Comparison of ENCODE assay signal across 9 cellular contexts in genomic region chr1:25743164-25744139, GRCh38. TPM values are rescaled to one million over a fixed set of nuclear protein-coding genes. Genes with fewer than 3 reads are reported as not detected.
DNase-seq lines count a peak whose midpoint lies in the region; ATAC-seq, FAIRE-seq and TF ChIP-seq lines count a peak whose summit lies in the region.
"Had no signal": no experiment of that assay in that cellular context is flagged by ENCODE, and none has a peak within 500 bp of the region (broad histone marks: within the 10 kb centered on the region; RNA-seq: fewer than 3 reads in every experiment).

No MANE protein-coding gene starts in this region.

- no peaks in the 10 kb centered on the region for H3K9me2 ChIP-seq in GM23338 (ENCODE audit: insufficient read depth)

- H3K36me3 ChIP-seq in RWPE2 (ENCODE audit: low read depth) (no peaks in the 10 kb centered on the region), GM23338 (ENCODE audit: insufficient read depth) (no peaks in the 10 kb centered on the region)

- H3K4me1 ChIP-seq in RWPE2 (ENCODE audit: insufficient read depth, poor library complexity, severe bottlenecking) (no peaks in the 10 kb centered on the region), GM23338 (ENCODE audit: insufficient read depth) (peaks cover 19% of the 10 kb centered on the region)

- no peak overlapping the region for H3K4me2 ChIP-seq in GM23338

- no peaks in the 10 kb centered on the region for H3F3A ChIP-seq in GM23338 (replicated peaks; ENCODE audit: low read depth)

- no peaks in the 10 kb centered on the region for H3K79me2 ChIP-seq in GM23338 (replicated peaks; ENCODE audit: insufficient read depth)

- H3K9me3 ChIP-seq in RWPE2 (ENCODE audit: severe bottlenecking), result no peaks in the 10 kb centered on the region

- H3K4me3 ChIP-seq in RWPE2 (ENCODE audit: severe bottlenecking) (no peak overlapping the region), GM23338 (no peak overlapping the region)

- DNase-seq in DMS 273 (lab: John Stamatoyannopoulos, UW; ENCODE audit: unreplicated experiment), result peak; percentile 99
- DNase-seq in RWPE2 (ENCODE audit: low spot score), result peak; percentile 36
- DNase-seq in Right ventricle myocardium inferior (ENCODE audit: missing footprints), result peak; percentile 95
- peak; percentile 26 for DNase-seq in pulmonary artery endothelial cell (ENCODE audit: low read depth, low spot score)
- no peak for DNase-seq in kidney tubule cell (ENCODE audit: low spot score)
- no peak for DNase-seq in GM23338 (ENCODE audit: low spot score)
- no peak for DNase-seq in HTR-8/SVneo (ENCODE audit: insufficient read length, low spot score)
- DNase-seq: activated naive CD4-positive, alpha-beta T cell treated with anti-CD3 and anti-CD28 coated beads, Interleukin-2, amount 10 ng/mL, durations not matched to agents 7 days and 5 days had no signal

- intact Hi-C loops in Right ventricle myocardium inferior (cut with DNase I), result loop anchor here (1.0 to 2.0 kb wide), 4 partner anchors 15 to 127 kb away; partner anchors contain the start of gene MAN1C1

- H3K27ac ChIP-seq in RWPE2 (ENCODE audit: poor library complexity, severe bottlenecking) (no peak overlapping the region), GM23338 (ENCODE audit: low read depth) (no peak overlapping the region)

- FAIRE-seq in HTR-8/SVneo (lab: Jason Lieb, UNC), result no peak

- no peak overlapping the region for H3K27ac Mint-ChIP-seq in GM23338
- H3K27ac Mint-ChIP-seq: activated naive CD4-positive, alpha-beta T cell treated with anti-CD3 and anti-CD28 coated beads, Interleukin-2, amount 10 ng/mL, durations not matched to agents 7 days and 5 days had no signal

- TF ChIP-seq CTCF in RWPE2 (IDR thresholded peaks at IDR 0.05; ENCODE audit: poor library complexity, severe bottlenecking), result no peak
- TF ChIP-seq CTCF in GM23338 (conservative IDR thresholded peaks at IDR 0.05; ENCODE audit: low read depth in 2 of 2), result no peak

- H2AFZ ChIP-seq in GM23338, result no peak overlapping the region

- H3K4me1 Mint-ChIP-seq in GM23338, result peaks cover 27% of the 10 kb centered on the region

- no peak overlapping the region for H3K4me3 Mint-ChIP-seq in GM23338
- H3K4me3 Mint-ChIP-seq: activated naive CD4-positive, alpha-beta T cell treated with anti-CD3 and anti-CD28 coated beads, Interleukin-2, amount 10 ng/mL, durations not matched to agents 7 days and 5 days had no signal

- peaks cover 16% of the 10 kb centered on the region for H3K27me3 Mint-ChIP-seq in GM23338 (ENCODE audit: insufficient read depth, low read depth, poor library complexity)

- no peaks in the 10 kb centered on the region; the same call in 2 of the 3 replicates for H3K36me3 Mint-ChIP-seq in GM23338 (ENCODE audit: low read depth)

- no peak for ATAC-seq in RWPE2 (ENCODE audit: low read depth)
- ATAC-seq in Right ventricle myocardium inferior, result peak; percentile 85
- ATAC-seq in GM23338, result no peak
- no peak for ATAC-seq in HG03342 (IDR thresholded peaks at IDR 0.05; ENCODE audit: unreplicated experiment)

- no peaks in the 10 kb centered on the region for H3K27me3 ChIP-seq in RWPE2 (ENCODE audit: insufficient read depth, poor library complexity, severe bottlenecking)
- no peaks in the 10 kb centered on the region for H3K27me3 ChIP-seq in GM23338 (ENCODE audit: insufficient read depth)

- H4K20me1 ChIP-seq in GM23338 (replicated peaks; ENCODE audit: insufficient read depth), result no peaks in the 10 kb centered on the region

- no peaks in the 10 kb centered on the region for H3K9me3 Mint-ChIP-seq in GM23338
- H3K9me3 Mint-ChIP-seq: activated naive CD4-positive, alpha-beta T cell treated with anti-CD3 and anti-CD28 coated beads, Interleukin-2, amount 10 ng/mL, durations not matched to agents 7 days and 5 days had no signal

TF ChIP-seq in GM23338, 12 proteins besides CTCF, POLR2A, EP300 and RAD21 (continues in another document):
- no peak for TF ChIP-seq ZNF462 (CRISPR knock-in tag; IDR thresholded peaks at IDR 0.05)
- TF ChIP-seq REST (IDR thresholded peaks at IDR 0.05; ENCODE audit: unreplicated experiment), result no peak
- no peak for TF ChIP-seq EZH2 (IDR thresholded peaks at IDR 0.05; ENCODE audit: low read depth, unreplicated experiment)
- no peak for TF ChIP-seq NANOG (IDR thresholded peaks at IDR 0.05; ENCODE audit: borderline replicate concordance)

RNA-seq across cellular contexts. Expression of gene SELENON, which starts 56.5 kb away (rescaled TPM):
- total RNA-seq in Right ventricle myocardium inferior, result 45.7 TPM
- total RNA-seq in pulmonary artery endothelial cell, result 22.0 and 33.2 TPM in 2 replicates
- total RNA-seq in GM23338 (2014; rRNA removed; shearing (Covaris generic)), result 88.2 and 93.2 TPM in 2 replicates
- polyA plus RNA-seq in GM23338 (2016; fragmentation: Nextera tagmentation; extraction: Ambion mirVana), result 17.9 and 19.9 TPM in 2 replicates

Comparison
In these comparisons a context has a peak if more than half of its experiments do, and no peak if none do; other contexts are left out.
1. DNase-seq: peak in DMS 273 (single experiment), RWPE2 (single experiment), Right ventricle myocardium inferior (single experiment) and pulmonary artery endothelial cell (single experiment); none in kidney tubule cell (single experiment), GM23338 (single experiment) and HTR-8/SVneo (single experiment).